Comparison of ENCODE assay signal across 1 cellular context in the genomic region with DNA sequence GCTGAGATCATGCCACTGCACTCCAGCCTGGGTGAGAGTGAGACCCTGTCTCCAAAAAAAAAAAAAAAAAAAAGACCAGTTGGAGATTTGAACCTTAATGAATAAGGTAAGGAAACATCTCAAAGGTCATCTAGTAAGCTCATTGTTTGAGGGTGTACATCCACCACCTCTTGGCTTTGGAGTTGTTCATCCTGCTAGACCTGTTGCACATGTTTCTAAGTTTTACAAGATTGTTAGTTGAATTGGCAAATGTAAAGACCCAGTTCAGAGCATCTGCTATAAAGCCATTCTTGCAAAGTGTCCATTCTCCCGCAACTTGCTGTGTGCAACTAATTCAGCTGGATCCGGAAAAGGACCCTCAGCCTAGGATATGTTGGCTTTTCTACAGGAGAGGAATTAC.
TF ChIP-seq lines count a peak whose summit lies in the region.

No MANE protein-coding gene starts in this region.

TF ChIP-seq in GM12878, 131 proteins besides CTCF, POLR2A, EP300 and RAD21 (continued from another document):
- TF ChIP-seq, protein P1, sequence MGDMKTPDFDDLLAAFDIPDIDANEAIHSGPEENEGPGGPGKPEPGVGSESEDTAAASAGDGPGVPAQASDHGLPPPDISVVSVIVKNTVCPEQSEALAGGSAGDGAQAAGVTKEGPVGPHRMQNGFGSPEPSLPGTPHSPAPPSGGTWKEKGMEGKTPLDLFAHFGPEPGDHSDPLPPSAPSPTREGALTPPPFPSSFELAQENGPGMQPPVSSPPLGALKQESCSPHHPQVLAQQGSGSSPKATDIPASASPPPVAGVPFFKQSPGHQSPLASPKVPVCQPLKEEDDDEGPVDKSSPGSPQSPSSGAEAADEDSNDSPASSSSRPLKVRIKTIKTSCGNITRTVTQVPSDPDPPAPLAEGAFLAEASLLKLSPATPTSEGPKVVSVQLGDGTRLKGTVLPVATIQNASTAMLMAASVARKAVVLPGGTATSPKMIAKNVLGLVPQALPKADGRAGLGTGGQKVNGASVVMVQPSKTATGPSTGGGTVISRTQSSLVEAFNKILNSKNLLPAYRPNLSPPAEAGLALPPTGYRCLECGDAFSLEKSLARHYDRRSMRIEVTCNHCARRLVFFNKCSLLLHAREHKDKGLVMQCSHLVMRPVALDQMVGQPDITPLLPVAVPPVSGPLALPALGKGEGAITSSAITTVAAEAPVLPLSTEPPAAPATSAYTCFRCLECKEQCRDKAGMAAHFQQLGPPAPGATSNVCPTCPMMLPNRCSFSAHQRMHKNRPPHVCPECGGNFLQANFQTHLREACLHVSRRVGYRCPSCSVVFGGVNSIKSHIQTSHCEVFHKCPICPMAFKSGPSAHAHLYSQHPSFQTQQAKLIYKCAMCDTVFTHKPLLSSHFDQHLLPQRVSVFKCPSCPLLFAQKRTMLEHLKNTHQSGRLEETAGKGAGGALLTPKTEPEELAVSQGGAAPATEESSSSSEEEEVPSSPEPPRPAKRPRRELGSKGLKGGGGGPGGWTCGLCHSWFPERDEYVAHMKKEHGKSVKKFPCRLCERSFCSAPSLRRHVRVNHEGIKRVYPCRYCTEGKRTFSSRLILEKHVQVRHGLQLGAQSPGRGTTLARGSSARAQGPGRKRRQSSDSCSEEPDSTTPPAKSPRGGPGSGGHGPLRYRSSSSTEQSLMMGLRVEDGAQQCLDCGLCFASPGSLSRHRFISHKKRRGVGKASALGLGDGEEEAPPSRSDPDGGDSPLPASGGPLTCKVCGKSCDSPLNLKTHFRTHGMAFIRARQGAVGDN (IDR thresholded peaks at IDR 0.05), result no peak
- TF ChIP-seq, protein P2, sequence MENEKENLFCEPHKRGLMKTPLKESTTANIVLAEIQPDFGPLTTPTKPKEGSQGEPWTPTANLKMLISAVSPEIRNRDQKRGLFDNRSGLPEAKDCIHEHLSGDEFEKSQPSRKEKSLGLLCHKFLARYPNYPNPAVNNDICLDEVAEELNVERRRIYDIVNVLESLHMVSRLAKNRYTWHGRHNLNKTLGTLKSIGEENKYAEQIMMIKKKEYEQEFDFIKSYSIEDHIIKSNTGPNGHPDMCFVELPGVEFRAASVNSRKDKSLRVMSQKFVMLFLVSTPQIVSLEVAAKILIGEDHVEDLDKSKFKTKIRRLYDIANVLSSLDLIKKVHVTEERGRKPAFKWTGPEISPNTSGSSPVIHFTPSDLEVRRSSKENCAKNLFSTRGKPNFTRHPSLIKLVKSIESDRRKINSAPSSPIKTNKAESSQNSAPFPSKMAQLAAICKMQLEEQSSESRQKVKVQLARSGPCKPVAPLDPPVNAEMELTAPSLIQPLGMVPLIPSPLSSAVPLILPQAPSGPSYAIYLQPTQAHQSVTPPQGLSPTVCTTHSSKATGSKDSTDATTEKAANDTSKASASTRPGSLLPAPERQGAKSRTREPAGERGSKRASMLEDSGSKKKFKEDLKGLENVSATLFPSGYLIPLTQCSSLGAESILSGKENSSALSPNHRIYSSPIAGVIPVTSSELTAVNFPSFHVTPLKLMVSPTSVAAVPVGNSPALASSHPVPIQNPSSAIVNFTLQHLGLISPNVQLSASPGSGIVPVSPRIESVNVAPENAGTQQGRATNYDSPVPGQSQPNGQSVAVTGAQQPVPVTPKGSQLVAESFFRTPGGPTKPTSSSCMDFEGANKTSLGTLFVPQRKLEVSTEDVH (IDR thresholded peaks at IDR 0.05; ENCODE audit: low read depth, partially characterized antibody), result no peak
- no peak for TF ChIP-seq SIN3A (IDR thresholded peaks at IDR 0.05; ENCODE audit: low read depth, low read length)
- TF ChIP-seq STAT1 (conservative IDR thresholded peaks at IDR 0.05), result no peak
- TF ChIP-seq, protein P3, sequence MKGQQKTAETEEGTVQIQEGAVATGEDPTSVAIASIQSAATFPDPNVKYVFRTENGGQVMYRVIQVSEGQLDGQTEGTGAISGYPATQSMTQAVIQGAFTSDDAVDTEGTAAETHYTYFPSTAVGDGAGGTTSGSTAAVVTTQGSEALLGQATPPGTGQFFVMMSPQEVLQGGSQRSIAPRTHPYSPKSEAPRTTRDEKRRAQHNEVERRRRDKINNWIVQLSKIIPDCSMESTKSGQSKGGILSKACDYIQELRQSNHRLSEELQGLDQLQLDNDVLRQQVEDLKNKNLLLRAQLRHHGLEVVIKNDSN (IDR thresholded peaks at IDR 0.05; ENCODE audit: borderline replicate concordance, extremely low read length, insufficient read depth, low read depth, low read length), result no peak
- no peak for TF ChIP-seq SMAD1 (IDR thresholded peaks at IDR 0.05; ENCODE audit: low read depth, partially characterized antibody)
- TF ChIP-seq SPI1 (IDR thresholded peaks at IDR 0.05; ENCODE audit: borderline replicate concordance, insufficient read depth, low read depth, low read length), result no peak
- no peak for TF ChIP-seq HCFC1 (IDR thresholded peaks at IDR 0.05; ENCODE audit: low read length)
- TF ChIP-seq SIX5 (IDR thresholded peaks at IDR 0.05; ENCODE audit: low read depth, low read length, severe bottlenecking), result no peak
- no peak for TF ChIP-seq SREBF2 (IDR thresholded peaks at IDR 0.05; ENCODE audit: low read length)
- no peak for TF ChIP-seq SRF (IDR thresholded peaks at IDR 0.05; ENCODE audit: low read depth in 2 of 2, low read length in 2 of 2)
- TF ChIP-seq, protein P4, sequence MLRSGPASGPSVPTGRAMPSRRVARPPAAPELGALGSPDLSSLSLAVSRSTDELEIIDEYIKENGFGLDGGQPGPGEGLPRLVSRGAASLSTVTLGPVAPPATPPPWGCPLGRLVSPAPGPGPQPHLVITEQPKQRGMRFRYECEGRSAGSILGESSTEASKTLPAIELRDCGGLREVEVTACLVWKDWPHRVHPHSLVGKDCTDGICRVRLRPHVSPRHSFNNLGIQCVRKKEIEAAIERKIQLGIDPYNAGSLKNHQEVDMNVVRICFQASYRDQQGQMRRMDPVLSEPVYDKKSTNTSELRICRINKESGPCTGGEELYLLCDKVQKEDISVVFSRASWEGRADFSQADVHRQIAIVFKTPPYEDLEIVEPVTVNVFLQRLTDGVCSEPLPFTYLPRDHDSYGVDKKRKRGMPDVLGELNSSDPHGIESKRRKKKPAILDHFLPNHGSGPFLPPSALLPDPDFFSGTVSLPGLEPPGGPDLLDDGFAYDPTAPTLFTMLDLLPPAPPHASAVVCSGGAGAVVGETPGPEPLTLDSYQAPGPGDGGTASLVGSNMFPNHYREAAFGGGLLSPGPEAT (IDR thresholded peaks at IDR 0.05; ENCODE audit: low read depth), result no peak
